In the genomic region with DNA sequence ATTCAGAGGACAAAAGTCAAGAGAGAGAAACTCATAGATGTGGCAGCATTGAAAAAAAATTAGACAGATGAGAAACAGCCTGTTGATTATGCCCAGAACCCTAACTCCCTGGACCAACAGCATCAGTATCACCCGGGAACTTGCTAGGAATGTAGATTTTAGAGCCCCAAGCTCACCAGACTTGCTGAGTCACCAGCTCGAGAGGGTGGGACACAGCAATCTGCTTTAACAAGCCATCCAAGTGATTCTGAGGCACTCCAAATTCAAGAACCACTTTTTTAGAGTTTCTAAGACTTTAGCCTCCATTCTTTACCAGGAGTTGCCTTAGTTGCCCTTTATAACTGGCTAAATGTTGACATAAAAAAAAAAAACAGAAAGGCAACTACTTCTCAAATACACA, we compare ENCODE assay signal across 1 cellular context.
TF ChIP-seq lines count a peak whose summit lies in the region.

No MANE protein-coding gene starts in this region.

TF ChIP-seq in H1, 55 proteins besides CTCF, POLR2A, EP300 and RAD21 (continued from another document):
- TF ChIP-seq, protein P1, sequence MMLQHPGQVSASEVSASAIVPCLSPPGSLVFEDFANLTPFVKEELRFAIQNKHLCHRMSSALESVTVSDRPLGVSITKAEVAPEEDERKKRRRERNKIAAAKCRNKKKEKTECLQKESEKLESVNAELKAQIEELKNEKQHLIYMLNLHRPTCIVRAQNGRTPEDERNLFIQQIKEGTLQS (IDR thresholded peaks at IDR 0.05; ENCODE audit: insufficient read depth, low read depth, low read length) = no peak
- peak; percentile 88 for TF ChIP-seq BACH1 (IDR thresholded peaks at IDR 0.05; ENCODE audit: low read length)
- no peak for TF ChIP-seq SRF (IDR thresholded peaks at IDR 0.05; ENCODE audit: low read depth, low read length)
- TF ChIP-seq SP4 (IDR thresholded peaks at IDR 0.05; ENCODE audit: low read length) = no peak
- TF ChIP-seq CHD1 (IDR thresholded peaks at IDR 0.05; ENCODE audit: low read depth, low read length) = no peak
- TF ChIP-seq, protein P2, sequence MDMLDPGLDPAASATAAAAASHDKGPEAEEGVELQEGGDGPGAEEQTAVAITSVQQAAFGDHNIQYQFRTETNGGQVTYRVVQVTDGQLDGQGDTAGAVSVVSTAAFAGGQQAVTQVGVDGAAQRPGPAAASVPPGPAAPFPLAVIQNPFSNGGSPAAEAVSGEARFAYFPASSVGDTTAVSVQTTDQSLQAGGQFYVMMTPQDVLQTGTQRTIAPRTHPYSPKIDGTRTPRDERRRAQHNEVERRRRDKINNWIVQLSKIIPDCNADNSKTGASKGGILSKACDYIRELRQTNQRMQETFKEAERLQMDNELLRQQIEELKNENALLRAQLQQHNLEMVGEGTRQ (IDR thresholded peaks at IDR 0.05; ENCODE audit: low read length) = no peak
- no peak for TF ChIP-seq SUZ12 (IDR thresholded peaks at IDR 0.05; ENCODE audit: low read length)
- TF ChIP-seq JUN (IDR thresholded peaks at IDR 0.05; ENCODE audit: low read depth, low read length) = no peak
- TF ChIP-seq SP1 (IDR thresholded peaks at IDR 0.05; ENCODE audit: low read depth, low read length) = no peak
- no peak for TF ChIP-seq CBX8 (IDR thresholded peaks at IDR 0.05; ENCODE audit: borderline replicate concordance, low read depth, low read length)
TF ChIP-seq in H1: peak in this region for 2.
